In genomic region chr13:30810261-30810701, GRCh38 we compare ENCODE assay signal across 1 cellular context.
TF ChIP-seq lines count a peak whose summit lies in the region.

No MANE protein-coding gene starts in this region.

TF ChIP-seq in H1, 55 proteins besides CTCF, POLR2A, EP300 and RAD21 (continued from another document):
- TF ChIP-seq, protein P1, sequence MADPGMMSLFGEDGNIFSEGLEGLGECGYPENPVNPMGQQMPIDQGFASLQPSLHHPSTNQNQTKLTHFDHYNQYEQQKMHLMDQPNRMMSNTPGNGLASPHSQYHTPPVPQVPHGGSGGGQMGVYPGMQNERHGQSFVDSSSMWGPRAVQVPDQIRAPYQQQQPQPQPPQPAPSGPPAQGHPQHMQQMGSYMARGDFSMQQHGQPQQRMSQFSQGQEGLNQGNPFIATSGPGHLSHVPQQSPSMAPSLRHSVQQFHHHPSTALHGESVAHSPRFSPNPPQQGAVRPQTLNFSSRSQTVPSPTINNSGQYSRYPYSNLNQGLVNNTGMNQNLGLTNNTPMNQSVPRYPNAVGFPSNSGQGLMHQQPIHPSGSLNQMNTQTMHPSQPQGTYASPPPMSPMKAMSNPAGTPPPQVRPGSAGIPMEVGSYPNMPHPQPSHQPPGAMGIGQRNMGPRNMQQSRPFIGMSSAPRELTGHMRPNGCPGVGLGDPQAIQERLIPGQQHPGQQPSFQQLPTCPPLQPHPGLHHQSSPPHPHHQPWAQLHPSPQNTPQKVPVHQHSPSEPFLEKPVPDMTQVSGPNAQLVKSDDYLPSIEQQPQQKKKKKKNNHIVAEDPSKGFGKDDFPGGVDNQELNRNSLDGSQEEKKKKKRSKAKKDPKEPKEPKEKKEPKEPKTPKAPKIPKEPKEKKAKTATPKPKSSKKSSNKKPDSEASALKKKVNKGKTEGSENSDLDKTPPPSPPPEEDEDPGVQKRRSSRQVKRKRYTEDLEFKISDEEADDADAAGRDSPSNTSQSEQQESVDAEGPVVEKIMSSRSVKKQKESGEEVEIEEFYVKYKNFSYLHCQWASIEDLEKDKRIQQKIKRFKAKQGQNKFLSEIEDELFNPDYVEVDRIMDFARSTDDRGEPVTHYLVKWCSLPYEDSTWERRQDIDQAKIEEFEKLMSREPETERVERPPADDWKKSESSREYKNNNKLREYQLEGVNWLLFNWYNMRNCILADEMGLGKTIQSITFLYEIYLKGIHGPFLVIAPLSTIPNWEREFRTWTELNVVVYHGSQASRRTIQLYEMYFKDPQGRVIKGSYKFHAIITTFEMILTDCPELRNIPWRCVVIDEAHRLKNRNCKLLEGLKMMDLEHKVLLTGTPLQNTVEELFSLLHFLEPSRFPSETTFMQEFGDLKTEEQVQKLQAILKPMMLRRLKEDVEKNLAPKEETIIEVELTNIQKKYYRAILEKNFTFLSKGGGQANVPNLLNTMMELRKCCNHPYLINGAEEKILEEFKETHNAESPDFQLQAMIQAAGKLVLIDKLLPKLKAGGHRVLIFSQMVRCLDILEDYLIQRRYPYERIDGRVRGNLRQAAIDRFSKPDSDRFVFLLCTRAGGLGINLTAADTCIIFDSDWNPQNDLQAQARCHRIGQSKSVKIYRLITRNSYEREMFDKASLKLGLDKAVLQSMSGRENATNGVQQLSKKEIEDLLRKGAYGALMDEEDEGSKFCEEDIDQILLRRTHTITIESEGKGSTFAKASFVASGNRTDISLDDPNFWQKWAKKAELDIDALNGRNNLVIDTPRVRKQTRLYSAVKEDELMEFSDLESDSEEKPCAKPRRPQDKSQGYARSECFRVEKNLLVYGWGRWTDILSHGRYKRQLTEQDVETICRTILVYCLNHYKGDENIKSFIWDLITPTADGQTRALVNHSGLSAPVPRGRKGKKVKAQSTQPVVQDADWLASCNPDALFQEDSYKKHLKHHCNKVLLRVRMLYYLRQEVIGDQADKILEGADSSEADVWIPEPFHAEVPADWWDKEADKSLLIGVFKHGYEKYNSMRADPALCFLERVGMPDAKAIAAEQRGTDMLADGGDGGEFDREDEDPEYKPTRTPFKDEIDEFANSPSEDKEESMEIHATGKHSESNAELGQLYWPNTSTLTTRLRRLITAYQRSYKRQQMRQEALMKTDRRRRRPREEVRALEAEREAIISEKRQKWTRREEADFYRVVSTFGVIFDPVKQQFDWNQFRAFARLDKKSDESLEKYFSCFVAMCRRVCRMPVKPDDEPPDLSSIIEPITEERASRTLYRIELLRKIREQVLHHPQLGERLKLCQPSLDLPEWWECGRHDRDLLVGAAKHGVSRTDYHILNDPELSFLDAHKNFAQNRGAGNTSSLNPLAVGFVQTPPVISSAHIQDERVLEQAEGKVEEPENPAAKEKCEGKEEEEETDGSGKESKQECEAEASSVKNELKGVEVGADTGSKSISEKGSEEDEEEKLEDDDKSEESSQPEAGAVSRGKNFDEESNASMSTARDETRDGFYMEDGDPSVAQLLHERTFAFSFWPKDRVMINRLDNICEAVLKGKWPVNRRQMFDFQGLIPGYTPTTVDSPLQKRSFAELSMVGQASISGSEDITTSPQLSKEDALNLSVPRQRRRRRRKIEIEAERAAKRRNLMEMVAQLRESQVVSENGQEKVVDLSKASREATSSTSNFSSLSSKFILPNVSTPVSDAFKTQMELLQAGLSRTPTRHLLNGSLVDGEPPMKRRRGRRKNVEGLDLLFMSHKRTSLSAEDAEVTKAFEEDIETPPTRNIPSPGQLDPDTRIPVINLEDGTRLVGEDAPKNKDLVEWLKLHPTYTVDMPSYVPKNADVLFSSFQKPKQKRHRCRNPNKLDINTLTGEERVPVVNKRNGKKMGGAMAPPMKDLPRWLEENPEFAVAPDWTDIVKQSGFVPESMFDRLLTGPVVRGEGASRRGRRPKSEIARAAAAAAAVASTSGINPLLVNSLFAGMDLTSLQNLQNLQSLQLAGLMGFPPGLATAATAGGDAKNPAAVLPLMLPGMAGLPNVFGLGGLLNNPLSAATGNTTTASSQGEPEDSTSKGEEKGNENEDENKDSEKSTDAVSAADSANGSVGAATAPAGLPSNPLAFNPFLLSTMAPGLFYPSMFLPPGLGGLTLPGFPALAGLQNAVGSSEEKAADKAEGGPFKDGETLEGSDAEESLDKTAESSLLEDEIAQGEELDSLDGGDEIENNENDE (IDR thresholded peaks at IDR 0.05; ENCODE audit: insufficient replicate concordance, low read length), result no peak
- no peak for TF ChIP-seq CHD1 (IDR thresholded peaks at IDR 0.05; ENCODE audit: low read depth, low read length)
- no peak for TF ChIP-seq CBX8 (IDR thresholded peaks at IDR 0.05; ENCODE audit: borderline replicate concordance, low read depth, low read length)
- TF ChIP-seq FOSL1 (IDR thresholded peaks at IDR 0.05; ENCODE audit: insufficient read depth, low read depth, low read length), result no peak
- no peak for TF ChIP-seq PHF8 (conservative IDR thresholded peaks at IDR 0.05; ENCODE audit: low read depth, low read length)
- TF ChIP-seq, protein P2, sequence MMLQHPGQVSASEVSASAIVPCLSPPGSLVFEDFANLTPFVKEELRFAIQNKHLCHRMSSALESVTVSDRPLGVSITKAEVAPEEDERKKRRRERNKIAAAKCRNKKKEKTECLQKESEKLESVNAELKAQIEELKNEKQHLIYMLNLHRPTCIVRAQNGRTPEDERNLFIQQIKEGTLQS (IDR thresholded peaks at IDR 0.05; ENCODE audit: insufficient read depth, low read depth, low read length), result no peak
- no peak for TF ChIP-seq RXRA (IDR thresholded peaks at IDR 0.05; ENCODE audit: insufficient read depth, low read depth, low read length)
- no peak for TF ChIP-seq SAP30 (IDR thresholded peaks at IDR 0.05; ENCODE audit: insufficient read depth, insufficient replicate concordance, low read length)
- TF ChIP-seq SRF (IDR thresholded peaks at IDR 0.05; ENCODE audit: low read depth, low read length), result no peak
- no peak for TF ChIP-seq BACH1 (IDR thresholded peaks at IDR 0.05; ENCODE audit: low read length)
- TF ChIP-seq TAF1 (IDR thresholded peaks at IDR 0.05; ENCODE audit: low read depth, low read length), result no peak
- TF ChIP-seq SIRT6 (IDR thresholded peaks at IDR 0.05; ENCODE audit: low read length), result no peak
- no peak for TF ChIP-seq JUND (IDR thresholded peaks at IDR 0.05; ENCODE audit: low read length)
